Comparison of ENCODE assay signal across 13 cellular contexts in genomic region chr6:134230087-134230717, GRCh38.
A peak's percentile ranks its signal among the peaks of the same experiment; 100 is the strongest.
DNase-seq lines count a peak whose midpoint lies in the region; ATAC-seq and TF ChIP-seq lines count a peak whose summit lies in the region.
"Had no signal": no experiment of that assay in that cellular context is flagged by ENCODE, and none has a peak within 500 bp of the region (broad histone marks: within the 10 kb centered on the region; RNA-seq: fewer than 3 reads in every experiment).

No MANE protein-coding gene starts in this region.

- peak overlapping the region in 6 of 10 donors; percentile 6 to 65 (median 49) for H3K4me3 Mint-ChIP-seq in naive thymus-derived CD8-positive, alpha-beta T cell
- H3K4me3 Mint-ChIP-seq: activated T-cell treated with anti-CD3 and anti-CD28 coated beads, Interleukin-2, amount 50 U/mL, for 72 hours; CD8-positive, alpha-beta memory T cell had no signal

- no peaks in the 10 kb centered on the region for H3K9me3 Mint-ChIP-seq in naive thymus-derived CD8-positive, alpha-beta T cell
- H3K9me3 Mint-ChIP-seq: activated T-cell treated with anti-CD3 and anti-CD28 coated beads, Interleukin-2, amount 50 U/mL, for 72 hours; CD8-positive, alpha-beta memory T cell had no signal

- H3K4me1 Mint-ChIP-seq in naive thymus-derived CD8-positive, alpha-beta T cell = peaks cover 5 to 20% (median 14%) of the 10 kb centered on the region in 4 donors

- no peaks in the 10 kb centered on the region for H3K36me3 Mint-ChIP-seq in naive thymus-derived CD8-positive, alpha-beta T cell
- H3K36me3 Mint-ChIP-seq: IgD-negative memory B cell had no signal

- no peaks in the 10 kb centered on the region for H3K9me3 ChIP-seq in vagina

- no peak for TF ChIP-seq POLR2A in vagina (IDR thresholded peaks at IDR 0.05)

- H3K27me3 Mint-ChIP-seq in naive thymus-derived CD8-positive, alpha-beta T cell = no peaks in the 10 kb centered on the region
- H3K27me3 Mint-ChIP-seq: CD8-positive, alpha-beta memory T cell; IgD-negative memory B cell had no signal

- TF ChIP-seq CTCF in vagina (IDR thresholded peaks at IDR 0.05) = no peak

- H3K27ac ChIP-seq in vagina = no peak overlapping the region
- H3K27ac ChIP-seq: VCaP had no signal

- peak overlapping the region in 8 of 10 donors; percentile 36 to 86 (median 60) for H3K27ac Mint-ChIP-seq in naive thymus-derived CD8-positive, alpha-beta T cell
- H3K27ac Mint-ChIP-seq: activated T-cell treated with anti-CD3 and anti-CD28 coated beads, Interleukin-2, amount 50 U/mL, for 72 hours; CD8-positive, alpha-beta memory T cell had no signal

- intact Hi-C loops in vagina (cut with DNase I) = no loop called here

- no peaks in the 10 kb centered on the region for H3K36me3 ChIP-seq in vagina

- no peaks in the 10 kb centered on the region for H3K27me3 ChIP-seq in vagina

- POLR2A ChIA-PET in naive thymus-derived CD8-positive, alpha-beta T cell (lab: Charles Lee) = interaction anchor here (0.9 kb wide), 1 partner anchor 10 kb away, joined by 3 read pairs; no protein-coding TSS in a partner anchor

- DNase-seq in GDM1 (lab: John Stamatoyannopoulos, UW) = peak; percentile 23
- DNase-seq in NCI-H82 treated with DMSO at 0.1 percent for 48 hours (lab: John Stamatoyannopoulos, UW; ENCODE audit: unreplicated experiment) = peak; percentile 88
- DNase-seq in dermis blood vessel endothelial cell = peak; percentile 69
- DNase-seq in naive thymus-derived CD8-positive, alpha-beta T cell = no peak
- no peak for DNase-seq in vagina (ENCODE audit: extremely low spot score in 2 of 2)
- DNase-seq in NCI-H2171 (lab: John Stamatoyannopoulos, UW) = no peak
- DNase-seq in DMS 273 treated with DMSO at 0.1 percent for 48 hours (lab: John Stamatoyannopoulos, UW) = no peak
- DNase-seq: activated T-cell treated with anti-CD3 and anti-CD28 coated beads, Interleukin-2, amount 50 U/mL, for 72 hours; CD8-positive, alpha-beta memory T cell; NCI-H187 treated with DMSO at 0.1 percent for 48 hours had no signal

- no peaks in the 10 kb centered on the region for H3K4me1 ChIP-seq in vagina

- H3K4me3 ChIP-seq in vagina = no peak overlapping the region

- no peak for ATAC-seq in naive thymus-derived CD8-positive, alpha-beta T cell
- no peak for ATAC-seq in HG02970 (IDR thresholded peaks at IDR 0.05; ENCODE audit: low FRiP score, unreplicated experiment)
- ATAC-seq: activated T-cell treated with anti-CD3 and anti-CD28 coated beads, Interleukin-2, amount 50 U/mL, for 72 hours had no signal

Comparison
In these comparisons a context has a peak if more than half of its experiments do, and no peak if none do; other contexts are left out.
1. DNase-seq: peak in GDM1 (single experiment), NCI-H82 treated with DMSO at 0.1 percent for 48 hours (single experiment) and dermis blood vessel endothelial cell (single experiment); none in naive thymus-derived CD8-positive, alpha-beta T cell (0 of 10), vagina (0 of 2), NCI-H2171 (single experiment) and DMS 273 treated with DMSO at 0.1 percent for 48 hours (single experiment).